In genomic region chr6:6747371-6747770, GRCh38 we compare ENCODE assay signal across 22 cellular contexts.
"Had no signal": no experiment of that assay in that cellular context is flagged by ENCODE, and none has a peak within 500 bp of the region (broad histone marks: within the 10 kb centered on the region; RNA-seq: fewer than 3 reads in every experiment).

No MANE protein-coding gene starts in this region.

- H3K4me3 ChIP-seq: esophagus squamous epithelium, hepatocyte, left lung, neural progenitor cell, thyroid gland had no signal

- H3K9ac ChIP-seq: neural progenitor cell had no signal

- H3K36me3 ChIP-seq: esophagus squamous epithelium, left lung, neural progenitor cell, thyroid gland had no signal

- H2AFZ ChIP-seq: hepatocyte, neural progenitor cell had no signal

- H3K79me2 ChIP-seq: hepatocyte had no signal

- H3K27ac ChIP-seq: esophagus squamous epithelium, hepatocyte, left lung, neural progenitor cell had no signal

- H3K4me2 ChIP-seq: hepatocyte, neural progenitor cell had no signal

- FAIRE-seq: bronchial epithelial cell had no signal

- H3K9me3 ChIP-seq: esophagus squamous epithelium, left lung, thyroid gland had no signal

- DNase-seq: activated CD4-positive, alpha-beta memory T cell treated with anti-CD3 and anti-CD28 coated beads, Interleukin-2, amount 10 ng/mL, durations not matched to agents 7 days and 5 days; activated CD4-positive, alpha-beta T cell treated with anti-CD3 and anti-CD28 coated beads for 48 hours; activated effector memory CD4-positive, alpha-beta T cell treated with Interleukin-2 at 50 U/mL for 16 hours; activated naive CD4-positive, alpha-beta T cell treated with anti-CD3 and anti-CD28 coated beads for 36 hours; activated naive CD8-positive, alpha-beta T cell treated with anti-CD3 and anti-CD28 coated beads, Interleukin-2, amount 10 ng/mL, durations not matched to agents 7 days and 5 days; activated T-cell treated with anti-CD3 and anti-CD28 coated beads, Interleukin-2, amount 50 U/mL, for 72 hours; amygdala; cortex of kidney; endodermal cell; esophagus squamous epithelium; immature natural killer cell; left lung; mammary epithelial cell; naive B cell; posterior cingulate gyrus; stimulated activated CD4-positive, alpha-beta T cell treated with anti-CD3 and anti-CD28 coated beads, Interleukin-1b, Interleukin-23, amount 100 ng/mL, for 48 hours; substantia nigra; T-helper 17 cell; thyroid gland had no signal

- H3K27me3 ChIP-seq: esophagus squamous epithelium, hepatocyte, left lung, neural progenitor cell, thyroid gland had no signal

- ATAC-seq: activated T-cell treated with anti-CD3 and anti-CD28 coated beads, Interleukin-2, amount 50 U/mL, for 72 hours; left lung; T-helper 17 cell had no signal
